ENCODE assay signal across 7 cellular contexts in the genomic region with DNA sequence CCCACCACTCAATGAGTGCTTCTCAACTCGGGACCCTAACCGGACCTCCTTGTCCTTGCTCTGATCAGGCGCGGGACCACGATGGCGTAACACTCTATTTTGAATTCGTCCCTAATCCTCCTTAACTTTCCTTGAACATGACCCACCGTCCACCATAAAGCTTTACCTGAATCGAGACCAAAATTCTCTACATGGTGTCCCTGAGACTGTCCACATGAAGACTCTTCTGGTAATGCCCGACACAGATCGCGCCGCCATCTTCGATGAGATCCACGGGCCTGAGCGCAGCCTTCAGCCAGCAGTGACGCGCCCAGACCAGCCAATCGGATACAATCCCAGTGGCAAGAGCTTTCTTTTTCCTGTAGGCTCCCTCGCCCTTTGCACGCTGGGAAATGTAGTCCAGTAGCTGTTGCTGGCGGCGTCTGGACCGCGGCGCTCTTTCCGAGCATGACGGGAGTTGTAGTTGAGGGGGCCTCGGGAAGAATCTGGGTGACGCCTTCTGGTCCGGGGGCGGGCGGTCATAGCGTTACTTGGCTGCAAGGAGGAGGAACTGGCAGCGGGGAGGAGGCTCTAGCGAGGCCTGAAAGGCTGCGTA.
DNase-seq lines count a peak whose midpoint lies in the region; ATAC-seq, FAIRE-seq and TF ChIP-seq lines count a peak whose summit lies in the region.

A gene (minus strand): TSS at position 284 of the 595 bp plus-strand sequence. CDS start 26 bp downstream, at position 258.
A gene (plus strand): TSS at position 517 of the 595 bp plus-strand sequence. CDS start 306 bp downstream, outside the sequence.

- in situ Hi-C loops in astrocyte of the spinal cord (cut with HindIII; ENCODE audit: low sequenced_read_pairs), result no loop called here

- ATAC-seq in HG02981 (IDR thresholded peaks at IDR 0.05; ENCODE audit: unreplicated experiment), result peak; percentile 97

- DNase-seq in GM18507 (ENCODE audit: extremely low spot score, insufficient read length, low read depth) (peak; percentile 84), NCI-H2029 treated with DMSO at 0.1 percent for 48 hours (lab: John Stamatoyannopoulos, UW) (peak; percentile 97), T1000 (lab: John Stamatoyannopoulos, UW) (peak; percentile 91), astrocyte of the spinal cord (ENCODE audit: low read depth, low spot score) (peak; percentile 99), hypothalamus (lab: John Stamatoyannopoulos, UW) (peak; percentile 62 to 100 (median 98)), retinal pigment epithelial cell (ENCODE audit: low read depth) (peak; percentile 96)

- TF ChIP-seq CTCF in astrocyte of the spinal cord (IDR thresholded peaks at IDR 0.05; ENCODE audit: low read depth, low read length), result no peak
- TF ChIP-seq CTCF in retinal pigment epithelial cell (conservative IDR thresholded peaks at IDR 0.05; ENCODE audit: low read depth, low read length), result no peak

- peak; percentile 99 for FAIRE-seq in GM18507 (lab: Jason Lieb, UNC)

- H3K4me3 ChIP-seq in astrocyte of the spinal cord (ENCODE audit: low read depth, low read length) (peak within 1 kb of the TSS; percentile 59), retinal pigment epithelial cell (ENCODE audit: low read length) (peak within 1 kb of the TSS; percentile 96)

Comparison
In these comparisons a context has a peak if more than half of its experiments do, and no peak if none do; other contexts are left out.
1. Peak in every context shown above with its lines: DNase-seq, ATAC-seq and H3K4me3 ChIP-seq.